ENCODE assay signal across 8 cellular contexts in the genomic region with DNA sequence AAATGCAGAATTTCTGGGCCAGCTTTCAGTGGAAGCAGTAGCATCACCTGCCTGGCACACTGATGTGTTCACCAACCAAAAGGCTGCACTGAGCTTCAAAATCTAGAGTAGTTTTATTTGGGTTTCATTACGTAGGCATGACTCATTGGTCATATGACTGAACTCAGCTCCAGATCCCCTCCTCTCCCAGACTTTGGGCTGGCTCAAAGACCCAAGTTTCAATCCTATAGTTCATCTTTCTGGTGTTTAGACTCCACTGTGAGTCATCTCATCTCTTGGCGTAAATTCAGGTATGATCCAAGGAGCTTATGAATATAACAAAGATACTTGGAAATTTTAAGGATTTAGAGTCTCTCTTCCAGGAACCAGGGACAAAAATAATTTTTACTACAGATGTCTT. TPM values are rescaled to one million over a fixed set of nuclear protein-coding genes. Genes with fewer than 3 reads are reported as not detected.
DNase-seq lines count a peak whose midpoint lies in the region; ATAC-seq, FAIRE-seq and TF ChIP-seq lines count a peak whose summit lies in the region.

No MANE protein-coding gene starts in this region.

- TF ChIP-seq RAD21 in HepG2 (CRISPR knock-in tag; IDR thresholded peaks at IDR 0.05), result no peak

- no peak overlapping the region for H3K9ac ChIP-seq in HepG2 (ENCODE audit: insufficient read depth, low read depth, low read length)

- no peak for TF ChIP-seq EP300 in HepG2 (IDR thresholded peaks at IDR 0.05; ENCODE audit: low read depth in 2 of 2, low read length in 2 of 2)
- TF ChIP-seq EP300 in HepG2 (CRISPR knock-in tag; IDR thresholded peaks at IDR 0.05; ENCODE audit: borderline replicate concordance), result no peak

- H2AFZ ChIP-seq in ACC112 (ENCODE audit: low read length, unreplicated experiment) (no peak overlapping the region), HepG2 (ENCODE audit: low read length) (no peak overlapping the region)

- H3K79me2 ChIP-seq in ACC112 (ENCODE audit: control insufficient read depth, insufficient read depth, low read length, unreplicated experiment), result peaks cover 16% of the 10 kb centered on the region
- no peaks in the 10 kb centered on the region for H3K79me2 ChIP-seq in HepG2 (ENCODE audit: insufficient read depth, low read length)

- intact Hi-C loops in HepG2 (cut with micrococcal nuclease; ENCODE audit: unreplicated experiment), result no loop called here

- in situ Hi-C loops in HAP-1 (cut with MboI; ENCODE audit: low sequenced_read_pairs) (no loop called here), HepG2 (cut with HindIII; ENCODE audit: extremely low pct_ligation_motif_present, low pct_unique_long_range_greater_than_20kb) (no loop called here)

- no peak for TF ChIP-seq POLR2A in HepG2 (IDR thresholded peaks at IDR 0.05; ENCODE audit: insufficient read depth in 1 of 2, low read depth in 2 of 2, low read length in 2 of 2)

- H3K4me2 ChIP-seq in HepG2 (ENCODE audit: low read depth, low read length), result no peak overlapping the region

- no peak for TF ChIP-seq CTCF in HepG2 (CRISPR knock-in tag; IDR thresholded peaks at IDR 0.05)

- POLR2A ChIA-PET in HepG2 (lab: Yijun Ruan, JAX), result interaction anchor here (1.2 to 1.4 kb wide), 3 partner anchors 10 to 63 kb away, joined by 3 to 8 read pairs (median 5); a partner anchor contains a TSS

- DNase-seq in HAP-1 (ENCODE audit: low spot score in 2 of 2) (peak; percentile 17), amniotic epithelial cell (ENCODE audit: low read depth) (peak; percentile 96), HepG2 (ENCODE audit: low spot score) (peak; percentile 57), OCI-M2 (lab: John Stamatoyannopoulos, UW; ENCODE audit: unreplicated experiment) (no peak), retina (no peak), NK-92 (lab: John Stamatoyannopoulos, UW; ENCODE audit: unreplicated experiment) (no peak)

- H3K4me1 ChIP-seq in ACC112 (ENCODE audit: control insufficient read depth, insufficient read depth, low read length, unreplicated experiment) (peaks cover 12% of the 10 kb centered on the region), HAP-1 (peaks cover 13% of the 10 kb centered on the region), HepG2 (ENCODE audit: insufficient read depth, low read length) (peaks cover 14% of the 10 kb centered on the region)

- FAIRE-seq in HepG2 (lab: Jason Lieb, UNC), result no peak

- H3K27ac ChIP-seq in ACC112 (ENCODE audit: low read depth, low read length), result peak overlapping the region; percentile 63
- H3K27ac ChIP-seq in HepG2 (ENCODE audit: extremely low read length, insufficient read depth, low read length), result no peak overlapping the region

- peaks cover 2% of the 10 kb centered on the region; the same call in 1 of the 2 replicates for H3K36me3 ChIP-seq in ACC112 (ENCODE audit: insufficient read depth, low read length)
- peaks cover 22% of the 10 kb centered on the region for H3K36me3 ChIP-seq in HAP-1 (replicated peaks)
- peaks cover 0 to 5% of the 10 kb centered on the region in 2 experiments; a peak in 3 of 5 replicates for H3K36me3 ChIP-seq in HepG2 (replicated peaks in 1 of 2; ENCODE audit: control insufficient read depth in 1 of 2, insufficient read depth in 2 of 2, low read length in 2 of 2)

- CTCF ChIA-PET in HepG2 (lab: Yijun Ruan, JAX; ENCODE audit: low intra/inter-chr PET ratio, low total read pairs), result no interaction called here

- no peak overlapping the region for H3K4me3 ChIP-seq in ACC112 (ENCODE audit: low read depth, low read length)
- H3K4me3 ChIP-seq in HAP-1, result no peak overlapping the region
- H3K4me3 ChIP-seq in HepG2 (replicated peaks in 1 of 3; ENCODE audit: insufficient read depth in 1 of 3, low read depth in 2 of 3, low read length in 3 of 3), result no peak overlapping the region

- WGBS in HepG2 (ENCODE audit: low lambda C conversion rate), result 62% methylated on average over 2 of the region's 2 CpGs

- ATAC-seq in HepG2, result peak; percentile 57; the same call in 2 of the 3 replicates
- ATAC-seq in GM21825 (IDR thresholded peaks at IDR 0.05; ENCODE audit: unreplicated experiment), result no peak

- H4K20me1 ChIP-seq in HepG2 (ENCODE audit: insufficient read depth, low read length), result no peaks in the 10 kb centered on the region

- H3K9me3 ChIP-seq in HAP-1 (no peaks in the 10 kb centered on the region), HepG2 (ENCODE audit: low read length) (no peaks in the 10 kb centered on the region)

- H3K27me3 ChIP-seq in ACC112 (ENCODE audit: insufficient read depth, low read length) (no peaks in the 10 kb centered on the region), HAP-1 (ENCODE audit: low read depth) (no peaks in the 10 kb centered on the region), HepG2 (ENCODE audit: control insufficient read depth in 1 of 2, insufficient read depth in 2 of 2, low read length in 2 of 2) (no peaks in the 10 kb centered on the region)

- no TSS peak for BruUV-seq in HepG2 (replicated peaks; lab: Mats Ljungman, UMichigan)

TF ChIP-seq in HepG2, 621 proteins besides CTCF, POLR2A, EP300 and RAD21 (continues in another document):
- no peak for TF ChIP-seq TRIM24 (CRISPR knock-in tag; IDR thresholded peaks at IDR 0.05)
- TF ChIP-seq HDAC2 (CRISPR knock-in tag; IDR thresholded peaks at IDR 0.05), result no peak
- no peak for TF ChIP-seq ZNF577 (CRISPR knock-in tag; IDR thresholded peaks at IDR 0.05; ENCODE audit: borderline replicate concordance, low read depth)
- TF ChIP-seq, protein P1, sequence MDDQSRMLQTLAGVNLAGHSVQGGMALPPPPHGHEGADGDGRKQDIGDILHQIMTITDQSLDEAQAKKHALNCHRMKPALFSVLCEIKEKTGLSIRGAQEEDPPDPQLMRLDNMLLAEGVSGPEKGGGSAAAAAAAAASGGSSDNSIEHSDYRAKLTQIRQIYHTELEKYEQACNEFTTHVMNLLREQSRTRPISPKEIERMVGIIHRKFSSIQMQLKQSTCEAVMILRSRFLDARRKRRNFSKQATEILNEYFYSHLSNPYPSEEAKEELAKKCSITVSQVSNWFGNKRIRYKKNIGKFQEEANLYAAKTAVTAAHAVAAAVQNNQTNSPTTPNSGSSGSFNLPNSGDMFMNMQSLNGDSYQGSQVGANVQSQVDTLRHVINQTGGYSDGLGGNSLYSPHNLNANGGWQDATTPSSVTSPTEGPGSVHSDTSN (CRISPR knock-in tag; IDR thresholded peaks at IDR 0.05; ENCODE audit: borderline replicate concordance), result no peak
- TF ChIP-seq POGZ (CRISPR knock-in tag; IDR thresholded peaks at IDR 0.05), result no peak
- TF ChIP-seq, protein P2, sequence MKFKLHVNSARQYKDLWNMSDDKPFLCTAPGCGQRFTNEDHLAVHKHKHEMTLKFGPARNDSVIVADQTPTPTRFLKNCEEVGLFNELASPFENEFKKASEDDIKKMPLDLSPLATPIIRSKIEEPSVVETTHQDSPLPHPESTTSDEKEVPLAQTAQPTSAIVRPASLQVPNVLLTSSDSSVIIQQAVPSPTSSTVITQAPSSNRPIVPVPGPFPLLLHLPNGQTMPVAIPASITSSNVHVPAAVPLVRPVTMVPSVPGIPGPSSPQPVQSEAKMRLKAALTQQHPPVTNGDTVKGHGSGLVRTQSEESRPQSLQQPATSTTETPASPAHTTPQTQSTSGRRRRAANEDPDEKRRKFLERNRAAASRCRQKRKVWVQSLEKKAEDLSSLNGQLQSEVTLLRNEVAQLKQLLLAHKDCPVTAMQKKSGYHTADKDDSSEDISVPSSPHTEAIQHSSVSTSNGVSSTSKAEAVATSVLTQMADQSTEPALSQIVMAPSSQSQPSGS (CRISPR knock-in tag; IDR thresholded peaks at IDR 0.05), result no peak
- TF ChIP-seq FOXM1 (CRISPR knock-in tag; IDR thresholded peaks at IDR 0.05), result no peak
- TF ChIP-seq FOSL1 (CRISPR knock-in tag; IDR thresholded peaks at IDR 0.05; ENCODE audit: borderline replicate concordance), result 0 out of 2 replicates have a peak, but pooled peaks have one; percentile 13
- no peak for TF ChIP-seq MAZ (IDR thresholded peaks at IDR 0.05; ENCODE audit: borderline replicate concordance, low read depth, low read length)
- no peak for TF ChIP-seq MAZ (CRISPR knock-in tag; IDR thresholded peaks at IDR 0.05; ENCODE audit: low read depth)
- peak; percentile 45; the same call in 1 of the 2 replicates for TF ChIP-seq CREB1 (IDR thresholded peaks at IDR 0.05)
- TF ChIP-seq CREB1 (CRISPR knock-in tag; IDR thresholded peaks at IDR 0.05), result no peak
- TF ChIP-seq FOSL2 (CRISPR knock-in tag; IDR thresholded peaks at IDR 0.05), result peak; percentile 78
- TF ChIP-seq BHLHE40 (IDR thresholded peaks at IDR 0.05; ENCODE audit: low read length), result no peak

RNA-seq across cellular contexts. Expression of a gene that starts 17.7 kb away (rescaled TPM):
- total RNA-seq in HepG2 (2016; rRNA removed; fragmentation: Illumina TruSeq; extraction: Trizol), result 9.4 and 9.8 TPM in 2 replicates
- 6.0 and 8.4 TPM in 2 replicates for total RNA-seq in HepG2 (2016; cell fraction: cytosol; rRNA removed; fragmentation: Illumina TruSeq; extraction: Trizol; ENCODE audit: low read depth)
- 8.3 and 10.2 TPM in 2 replicates for total RNA-seq in HepG2 (2016; cell fraction: insoluble cytoplasmic fraction; rRNA removed; fragmentation: Illumina TruSeq; extraction: Trizol)
- 6.7 and 9.6 TPM in 2 replicates for total RNA-seq in HepG2 (2016; cell fraction: membrane; rRNA removed; fragmentation: Illumina TruSeq; extraction: Trizol)
- total RNA-seq in HepG2 (2016; cell fraction: nucleus; rRNA removed; fragmentation: Illumina TruSeq; extraction: Trizol), result 9.7 and 10.0 TPM in 2 replicates
- polyA plus RNA-seq in HepG2 (2011; rRNA removed), result 5.3 and 7.8 TPM in 2 replicates
- 2.3 and 3.8 TPM in 2 replicates for polyA plus RNA-seq in HepG2 (2011; cell fraction: cytosol; rRNA removed)
- polyA plus RNA-seq in HepG2 (2011; cell fraction: nucleus; rRNA removed), result 3.1 and 3.7 TPM in 2 replicates
- polyA plus RNA-seq in HepG2 (2012), result 5.5 and 7.2 TPM in 2 replicates
- polyA plus RNA-seq in HepG2 (2016; cell fraction: cytosol; fragmentation: Illumina TruSeq; extraction: Trizol; ENCODE audit: low read depth), result 3.0 and 3.4 TPM in 2 replicates
- 11.5 and 12.3 TPM in 2 replicates for polyA plus RNA-seq in HepG2 (2016; cell fraction: insoluble cytoplasmic fraction; fragmentation: Illumina TruSeq; extraction: Trizol; ENCODE audit: low read depth)
- 4.1 and 4.3 TPM in 2 replicates for polyA plus RNA-seq in HepG2 (2016; cell fraction: membrane; fragmentation: Illumina TruSeq; extraction: Trizol; ENCODE audit: low read depth)
- 12.3 TPM in 2 replicates for polyA plus RNA-seq in HepG2 (2016; cell fraction: nucleus; fragmentation: Illumina TruSeq; extraction: Trizol; ENCODE audit: insufficient read depth, low read depth)
- 1.5 and 1.6 TPM in 2 replicates for polyA minus RNA-seq in HepG2 (2011; rRNA and poly(A)+ RNA removed; ENCODE audit: low replicate concordance)
- polyA minus RNA-seq in HepG2 (2011; cell fraction: cytosol; rRNA and poly(A)+ RNA removed), result 3.1 and 3.5 TPM in 2 replicates
- polyA minus RNA-seq in HepG2 (2011; cell fraction: nucleus; rRNA and poly(A)+ RNA removed), result 13.1 and 17.5 TPM in 2 replicates

Comparison
In these comparisons a context has a peak if more than half of its experiments do, and no peak if none do; other contexts are left out.
1. DNase-seq: peak in HAP-1 (2 of 2), amniotic epithelial cell (single experiment) and HepG2 (single experiment); none in OCI-M2 (single experiment), retina (single experiment) and NK-92 (single experiment).